10 cellular contexts compared by ENCODE assay signal in genomic region chr7:149321978-149322541, GRCh38.
DNase-seq lines count a peak whose midpoint lies in the region; ATAC-seq and TF ChIP-seq lines count a peak whose summit lies in the region.
"Had no signal": no experiment of that assay in that cellular context is flagged by ENCODE, and none has a peak within 500 bp of the region (broad histone marks: within the 10 kb centered on the region; RNA-seq: fewer than 3 reads in every experiment).

No MANE protein-coding gene starts in this region.

- peak; percentile 14 for DNase-seq in ACHN
- DNase-seq in HT1080 (ENCODE audit: low read depth) = peak; percentile 24
- DNase-seq in ascending aorta (ENCODE audit: low spot score in 2 of 2) = no peak
- DNase-seq in lower lobe of right lung = no peak
- no peak for DNase-seq in T-helper 9 cell
- DNase-seq in NCI-H2107 treated with DMSO at 0.1 percent for 48 hours (lab: John Stamatoyannopoulos, UW; ENCODE audit: unreplicated experiment) = no peak
- no peak for DNase-seq in SK-N-DZ (ENCODE audit: low spot score)
- DNase-seq: effector CD8-positive, alpha-beta T cell; thyroid gland had no signal

- TF ChIP-seq CTCF in ascending aorta (IDR thresholded peaks at IDR 0.05) = no peak
- TF ChIP-seq CTCF in lower lobe of right lung (IDR thresholded peaks at IDR 0.05) = no peak

- H3K4me3 ChIP-seq in ascending aorta (peak overlapping the region; percentile 28 to 50), lower lobe of right lung (peak overlapping the region; percentile 28)

- no peaks in the 10 kb centered on the region for H3K27me3 ChIP-seq in ascending aorta
- H3K27me3 ChIP-seq in lower lobe of right lung (ENCODE audit: low read depth) = peaks cover 16% of the 10 kb centered on the region
- H3K27me3 ChIP-seq: thyroid gland had no signal

- H3K36me3 ChIP-seq in ascending aorta = no peaks in the 10 kb centered on the region
- H3K36me3 ChIP-seq in lower lobe of right lung = no peaks in the 10 kb centered on the region
- H3K36me3 ChIP-seq: thyroid gland had no signal

- H3K27ac ChIP-seq in ascending aorta (no peak overlapping the region), lower lobe of right lung (no peak overlapping the region)
- H3K27ac ChIP-seq: thyroid gland had no signal

- ATAC-seq in lower lobe of right lung (no peak), GM21423 (IDR thresholded peaks at IDR 0.05; ENCODE audit: unreplicated experiment) (no peak)

- in situ Hi-C loops in ACHN (cut with HindIII; ENCODE audit: low pct_ligation_motif_present, low pct_unique_long_range_greater_than_20kb, low sequenced_read_pairs) = no loop called here

- H3K4me1 ChIP-seq in ascending aorta = no peaks in the 10 kb centered on the region
- H3K4me1 ChIP-seq in lower lobe of right lung = no peaks in the 10 kb centered on the region
- H3K4me1 ChIP-seq: thyroid gland had no signal

- intact Hi-C loops in ascending aorta (cut with DNase I) = no loop called here
- intact Hi-C loops in lower lobe of right lung (cut with DNase I) = no loop called here

- H3K9me3 ChIP-seq in ascending aorta (peaks cover 0 to 1% of the 10 kb centered on the region in 2 donors), lower lobe of right lung (no peaks in the 10 kb centered on the region)
- H3K9me3 ChIP-seq: thyroid gland had no signal

Comparison
In these comparisons a context has a peak if more than half of its experiments do, and no peak if none do; other contexts are left out.
1. DNase-seq: peak in ACHN (single experiment) and HT1080 (single experiment); none in ascending aorta (0 of 2), lower lobe of right lung (single experiment), T-helper 9 cell (single experiment), NCI-H2107 treated with DMSO at 0.1 percent for 48 hours (single experiment) and SK-N-DZ (single experiment).